In the genomic region with DNA sequence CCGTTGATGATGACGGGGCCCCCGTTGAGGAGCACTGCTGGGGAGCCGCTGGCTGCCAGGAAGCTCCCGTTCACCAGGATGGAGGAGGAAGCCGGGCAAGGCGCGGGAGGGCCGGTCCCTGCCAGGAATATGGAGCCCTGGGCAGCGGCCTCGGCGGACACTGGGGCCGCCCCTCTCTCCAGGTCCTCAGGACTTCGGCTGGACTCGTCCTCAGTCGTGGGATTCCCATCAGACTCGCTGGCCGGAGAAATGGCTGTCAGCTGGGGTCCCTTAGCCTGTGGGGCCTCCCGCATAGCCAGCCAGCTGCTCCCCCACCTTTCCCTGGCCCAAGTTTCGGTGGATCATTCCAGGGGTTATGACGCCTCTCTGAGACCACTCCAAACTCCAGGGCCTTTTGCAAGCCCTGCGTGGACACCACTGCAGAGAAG, we compare ENCODE assay signal across 10 cellular contexts. TPM values are rescaled to one million over a fixed set of nuclear protein-coding genes. Genes with fewer than 3 reads are reported as not detected.
DNase-seq lines count a peak whose midpoint lies in the region; ATAC-seq lines count a peak whose summit lies in the region.
"Had no signal": no experiment of that assay in that cellular context is flagged by ENCODE, and none has a peak within 500 bp of the region (broad histone marks: within the 10 kb centered on the region; RNA-seq: fewer than 3 reads in every experiment).

No MANE protein-coding gene starts in this region.

- H2BK120ac ChIP-seq in mesendoderm (ENCODE audit: low read depth, low read length): peak overlapping the region; percentile 1

- H3K9me3 Mint-ChIP-seq in activated CD4-positive, alpha-beta memory T cell treated with anti-CD3 and anti-CD28 coated beads for 36 hours: no peaks in the 10 kb centered on the region
- H3K9me3 Mint-ChIP-seq in activated CD4-positive, alpha-beta memory T cell treated with anti-CD3 and anti-CD28 coated beads, Interleukin-2, amount 10 ng/mL, durations not matched to agents 7 days and 5 days: no peaks in the 10 kb centered on the region
- H3K9me3 Mint-ChIP-seq in effector memory CD8-positive, alpha-beta T cell: no peaks in the 10 kb centered on the region

- H3K27ac Mint-ChIP-seq in activated CD4-positive, alpha-beta memory T cell treated with anti-CD3 and anti-CD28 coated beads for 36 hours: no peak overlapping the region
- H3K27ac Mint-ChIP-seq in activated CD4-positive, alpha-beta memory T cell treated with anti-CD3 and anti-CD28 coated beads, Interleukin-2, amount 10 ng/mL, durations not matched to agents 7 days and 5 days: no peak overlapping the region
- H3K27ac Mint-ChIP-seq in effector memory CD8-positive, alpha-beta T cell: no peak overlapping the region

- no peaks in the 10 kb centered on the region for H3K79me2 ChIP-seq in mesendoderm (ENCODE audit: control insufficient read depth, insufficient read depth, low read length)

- peak overlapping the region; percentile 100 for H3K9ac ChIP-seq in mesendoderm (ENCODE audit: low read length)

- no peak overlapping the region for H3K4me3 ChIP-seq in mesendoderm (ENCODE audit: low read length)
- H3K4me3 ChIP-seq in urinary bladder (ENCODE audit: low read depth, low read length): peak overlapping the region; percentile 76

- H3K36me3 ChIP-seq in mesendoderm (ENCODE audit: control insufficient read depth, insufficient read depth, low read length): no peaks in the 10 kb centered on the region
- no peaks in the 10 kb centered on the region for H3K36me3 ChIP-seq in urinary bladder (ENCODE audit: insufficient read depth)

- peak overlapping the region; percentile 26 for H3K4me3 Mint-ChIP-seq in activated CD4-positive, alpha-beta memory T cell treated with anti-CD3 and anti-CD28 coated beads for 36 hours
- no peak overlapping the region for H3K4me3 Mint-ChIP-seq in activated CD4-positive, alpha-beta memory T cell treated with anti-CD3 and anti-CD28 coated beads, Interleukin-2, amount 10 ng/mL, durations not matched to agents 7 days and 5 days
- peak overlapping the region; percentile 65 to 74 for H3K4me3 Mint-ChIP-seq in effector memory CD8-positive, alpha-beta T cell

- no peak overlapping the region for H3K23ac ChIP-seq in mesendoderm (ENCODE audit: low read length)

- peaks cover 18% of the 10 kb centered on the region for H3K27me3 Mint-ChIP-seq in activated CD4-positive, alpha-beta memory T cell treated with anti-CD3 and anti-CD28 coated beads for 36 hours
- H3K27me3 Mint-ChIP-seq in activated CD4-positive, alpha-beta memory T cell treated with anti-CD3 and anti-CD28 coated beads, Interleukin-2, amount 10 ng/mL, durations not matched to agents 7 days and 5 days: peaks cover 18% of the 10 kb centered on the region
- peaks cover 5 to 39% of the 10 kb centered on the region in 2 donors for H3K27me3 Mint-ChIP-seq in effector memory CD8-positive, alpha-beta T cell

- H3K4me1 ChIP-seq in mesendoderm (ENCODE audit: control insufficient read depth, low read depth, low read length): peaks cover 8% of the 10 kb centered on the region
- H3K4me1 ChIP-seq in urinary bladder (ENCODE audit: insufficient read depth): no peaks in the 10 kb centered on the region

- H3K27me3 ChIP-seq in mesendoderm (ENCODE audit: insufficient read depth, low read length, poor library complexity): no peaks in the 10 kb centered on the region

- peak overlapping the region; percentile 77 for H3K18ac ChIP-seq in mesendoderm (ENCODE audit: low read length)

- peak overlapping the region; percentile 100 for H3K56ac ChIP-seq in mesendoderm (ENCODE audit: low read length)

- H3K36me3 Mint-ChIP-seq in activated CD4-positive, alpha-beta memory T cell treated with anti-CD3 and anti-CD28 coated beads for 36 hours: peaks cover 3% of the 10 kb centered on the region
- peaks cover 5% of the 10 kb centered on the region for H3K36me3 Mint-ChIP-seq in activated CD4-positive, alpha-beta memory T cell treated with anti-CD3 and anti-CD28 coated beads, Interleukin-2, amount 10 ng/mL, durations not matched to agents 7 days and 5 days (ENCODE audit: low read depth)
- H3K36me3 Mint-ChIP-seq in effector memory CD8-positive, alpha-beta T cell (ENCODE audit: insufficient read depth): peaks cover 21% of the 10 kb centered on the region

- peak overlapping the region; percentile 96 for H3K4me2 ChIP-seq in mesendoderm (ENCODE audit: low read length)

- no peak overlapping the region for H2AK5ac ChIP-seq in mesendoderm (ENCODE audit: low read length)

- POLR2A ChIA-PET in activated CD4-positive, alpha-beta memory T cell treated with anti-CD3 and anti-CD28 coated beads for 36 hours (lab: Charles Lee): interaction anchor here (1.2 kb wide), 1 partner anchor 75 kb away, joined by 3 read pairs; a partner anchor contains a TSS
- POLR2A ChIA-PET in activated CD4-positive, alpha-beta memory T cell treated with anti-CD3 and anti-CD28 coated beads, Interleukin-2, amount 10 ng/mL, durations not matched to agents 7 days and 5 days (lab: Charles Lee): interaction anchor here (1.0 kb wide), 1 partner anchor 50 kb away, joined by 3 read pairs; no protein-coding TSS in a partner anchor

- intact Hi-C loops in activated CD4-positive, alpha-beta memory T cell treated with anti-CD3 and anti-CD28 coated beads for 36 hours (cut with micrococcal nuclease): no loop called here

- H2BK5ac ChIP-seq in mesendoderm (ENCODE audit: low read length): peak overlapping the region; percentile 5

- no peak overlapping the region for H2BK15ac ChIP-seq in mesendoderm (replicated peaks; ENCODE audit: low read depth)

- H3K4me1 Mint-ChIP-seq in activated CD4-positive, alpha-beta memory T cell treated with anti-CD3 and anti-CD28 coated beads for 36 hours (ENCODE audit: low read depth): peaks cover 10% of the 10 kb centered on the region
- H3K4me1 Mint-ChIP-seq in activated CD4-positive, alpha-beta memory T cell treated with anti-CD3 and anti-CD28 coated beads, Interleukin-2, amount 10 ng/mL, durations not matched to agents 7 days and 5 days: peaks cover 18% of the 10 kb centered on the region
- H3K4me1 Mint-ChIP-seq in effector memory CD8-positive, alpha-beta T cell (ENCODE audit: low read depth in 2 of 2): peaks cover 14 to 20% of the 10 kb centered on the region in 2 donors

- peak overlapping the region; percentile 58 for H3K4ac ChIP-seq in mesendoderm (ENCODE audit: low read depth, low read length)

- no CpG with 5 or more reads among the region's 22 CpGs for WGBS in mesendoderm (ENCODE audit: extremely low coverage, insufficient coverage, low lambda C conversion rate)
- 16% methylated on average over 22 of the region's 22 CpGs for WGBS in urinary bladder

- H3K27ac ChIP-seq in mesendoderm (ENCODE audit: low read depth, low read length): peak overlapping the region; percentile 67
- H3K27ac ChIP-seq in urinary bladder (ENCODE audit: low read depth): peak overlapping the region; percentile 64

- no peak overlapping the region for H4K8ac ChIP-seq in mesendoderm (ENCODE audit: low read depth, low read length)

- no peak overlapping the region for H4K5ac ChIP-seq in mesendoderm (ENCODE audit: low read length)

- CTCF ChIA-PET in activated CD4-positive, alpha-beta memory T cell treated with anti-CD3 and anti-CD28 coated beads for 36 hours (lab: Charles Lee): interaction anchor here (0.8 to 6.5 kb wide), 3 partner anchors 12 to 49 kb away, joined by 3 to 121 read pairs (median 4); no protein-coding TSS in a partner anchor
- CTCF ChIA-PET in activated CD4-positive, alpha-beta memory T cell treated with anti-CD3 and anti-CD28 coated beads, Interleukin-2, amount 10 ng/mL, durations not matched to agents 7 days and 5 days (lab: Charles Lee): no interaction called here

- no peak for ATAC-seq in effector memory CD8-positive, alpha-beta T cell (replicated peaks)

- no peak for DNase-seq in activated CD4-positive, alpha-beta memory T cell treated with anti-CD3 and anti-CD28 coated beads for 36 hours
- no peak for DNase-seq in activated CD4-positive, alpha-beta memory T cell treated with anti-CD3 and anti-CD28 coated beads, Interleukin-2, amount 10 ng/mL, durations not matched to agents 7 days and 5 days
- DNase-seq in effector memory CD8-positive, alpha-beta T cell: no peak
- DNase-seq in mesendoderm (no peak), medulla oblongata (ENCODE audit: extremely low spot score) (no peak), NCI-H69 (lab: John Stamatoyannopoulos, UW) (no peak), islet precursor cell (no peak)

- no peaks in the 10 kb centered on the region for H3K79me1 ChIP-seq in mesendoderm (ENCODE audit: low read length)

RNA-seq across cellular contexts. Expression of a gene that starts 2.1 kb away (rescaled TPM):
- total RNA-seq in activated CD4-positive, alpha-beta memory T cell treated with anti-CD3 and anti-CD28 coated beads for 36 hours: 1 to 10 TPM; 2.3 to 2.4 TPM
- 1 to 10 TPM; 1.6 to 1.7 TPM for total RNA-seq in activated CD4-positive, alpha-beta memory T cell treated with anti-CD3 and anti-CD28 coated beads, Interleukin-2, amount 10 ng/mL, durations not matched to agents 7 days and 5 days
- 19.5 TPM for polyA plus RNA-seq in mesendoderm (2013, experiment 1 of 2)
- 18.9 TPM for polyA plus RNA-seq in mesendoderm (2013, experiment 2 of 2)
- total RNA-seq in urinary bladder: 10.4 TPM
- 51.1 TPM for polyA plus RNA-seq in urinary bladder

RNA-seq across cellular contexts. Expression of a gene that starts 15.4 kb away (rescaled TPM):
- total RNA-seq in activated CD4-positive, alpha-beta memory T cell treated with anti-CD3 and anti-CD28 coated beads for 36 hours: 10 to 100 TPM; 10.7 to 11.0 TPM
- 10 to 100 TPM; 29.5 to 32.5 TPM for total RNA-seq in activated CD4-positive, alpha-beta memory T cell treated with anti-CD3 and anti-CD28 coated beads, Interleukin-2, amount 10 ng/mL, durations not matched to agents 7 days and 5 days
- 10.5 TPM for polyA plus RNA-seq in mesendoderm (2013, experiment 1 of 2)
- 9.3 TPM for polyA plus RNA-seq in mesendoderm (2013, experiment 2 of 2)
- 49.4 TPM for total RNA-seq in urinary bladder
- 223 TPM for polyA plus RNA-seq in urinary bladder

RNA-seq across cellular contexts. Expression of a gene that starts 25.7 kb away (rescaled TPM):
- 10 to 100 TPM; 43.1 to 45.8 TPM for total RNA-seq in activated CD4-positive, alpha-beta memory T cell treated with anti-CD3 and anti-CD28 coated beads for 36 hours
- total RNA-seq in activated CD4-positive, alpha-beta memory T cell treated with anti-CD3 and anti-CD28 coated beads, Interleukin-2, amount 10 ng/mL, durations not matched to agents 7 days and 5 days: 10 to 100 TPM; 63.1 to 65.4 TPM
- polyA plus RNA-seq in mesendoderm (2013, experiment 1 of 2): 20.6 TPM
- polyA plus RNA-seq in mesendoderm (2013, experiment 2 of 2): 20.9 TPM
- total RNA-seq in urinary bladder: 24.7 TPM
- 43.7 TPM for polyA plus RNA-seq in urinary bladder

RNA-seq across cellular contexts. Expression of a gene that starts 33.7 kb away (rescaled TPM):
- total RNA-seq in activated CD4-positive, alpha-beta memory T cell treated with anti-CD3 and anti-CD28 coated beads for 36 hours: not detected
- not detected for total RNA-seq in activated CD4-positive, alpha-beta memory T cell treated with anti-CD3 and anti-CD28 coated beads, Interleukin-2, amount 10 ng/mL, durations not matched to agents 7 days and 5 days
- polyA plus RNA-seq in mesendoderm (2013, experiment 1 of 2): 0.38 TPM
- polyA plus RNA-seq in mesendoderm (2013, experiment 2 of 2): 0.28 TPM
- not detected for total RNA-seq in urinary bladder
- not detected for polyA plus RNA-seq in urinary bladder
- total RNA-seq: frontal cortex, ureter had no signal

RNA-seq across cellular contexts. Expression of a gene that starts 36.2 kb away (rescaled TPM):
- total RNA-seq in activated CD4-positive, alpha-beta memory T cell treated with anti-CD3 and anti-CD28 coated beads for 36 hours: 10 to 100 TPM; 26.1 to 29.4 TPM
- total RNA-seq in activated CD4-positive, alpha-beta memory T cell treated with anti-CD3 and anti-CD28 coated beads, Interleukin-2, amount 10 ng/mL, durations not matched to agents 7 days and 5 days: 10 to 100 TPM; 34.4 to 36.4 TPM
- 17.4 TPM for polyA plus RNA-seq in mesendoderm (2013, experiment 1 of 2)
- 17.5 TPM for polyA plus RNA-seq in mesendoderm (2013, experiment 2 of 2)
- total RNA-seq in urinary bladder: 4.3 TPM
- polyA plus RNA-seq in urinary bladder: 11.0 TPM
